ENCODE assay signal across 8 cellular contexts in genomic region chr16:29612381-29613306, GRCh38. TPM values are rescaled to one million over a fixed set of nuclear protein-coding genes. Genes with fewer than 3 reads are reported as not detected.
DNase-seq lines count a peak whose midpoint lies in the region; ATAC-seq and TF ChIP-seq lines count a peak whose summit lies in the region.
"Not testable (repeated sequence)": the region's sequence is repeated elsewhere in the genome, so short reads cannot be mapped to it uniquely, and the experiment has no call there.

No MANE protein-coding gene starts in this region.

- not testable (repeated sequence) for H3K9me3 Mint-ChIP-seq in activated naive CD4-positive, alpha-beta T cell treated with anti-CD3 and anti-CD28 coated beads for 36 hours

- ATAC-seq in GM19438 (IDR thresholded peaks at IDR 0.05; ENCODE audit: low read depth, unreplicated experiment) (peak; percentile 0), HG03280 (IDR thresholded peaks at IDR 0.05; ENCODE audit: unreplicated experiment) (peak; percentile 38), Panc1 (peak; percentile 6), lower lobe of right lung (peak; percentile 55 to 68)

- POLR2A ChIA-PET in Panc1 (lab: Charles Lee), result interaction anchor here (0.6 to 0.7 kb wide), 2 partner anchors 64 to 266 kb away, joined by 3 read pairs; no protein-coding TSS in a partner anchor

- not testable (repeated sequence) for H3K27me3 Mint-ChIP-seq in activated naive CD4-positive, alpha-beta T cell treated with anti-CD3 and anti-CD28 coated beads for 36 hours (ENCODE audit: low read depth)

- peaks cover 0 to 46% (median 35%) of the 10 kb centered on the region in 11 experiments; a peak in 18 of 22 replicates for H4K20me1 ChIP-seq in BLaER1 treated with 17β-estradiol and CSF1 and Interleukin-3, amounts not matched to agents 10 nM and 100 nM

- peak overlapping the region; percentile 64 to 83 (median 78) for H3K4me3 ChIP-seq in BLaER1 treated with 17β-estradiol and CSF1 and Interleukin-3, amounts not matched to agents 10 nM and 100 nM
- H3K4me3 ChIP-seq in Panc1 (ENCODE audit: low read depth in 2 of 2, low read length in 2 of 2) (peak overlapping the region; percentile 65 to 67), esophagus (ENCODE audit: low read depth in 1 of 2, low read length in 2 of 2) (peak overlapping the region; percentile 46 to 64), lower lobe of right lung (peak overlapping the region; percentile 66), skin epidermis (peak overlapping the region; percentile 37 to 84 (median 55))

- peak overlapping the region; percentile 75 to 92 (median 85); a peak in 21 of 22 replicates for H3K9ac ChIP-seq in BLaER1 treated with 17β-estradiol and CSF1 and Interleukin-3, amounts not matched to agents 10 nM and 100 nM

- peaks cover 25% of the 10 kb centered on the region for H3K36me3 Mint-ChIP-seq in activated naive CD4-positive, alpha-beta T cell treated with anti-CD3 and anti-CD28 coated beads for 36 hours (ENCODE audit: low read depth)

- peak overlapping the region; percentile 89 to 97 (median 94) for H3K4me2 ChIP-seq in BLaER1 treated with 17β-estradiol and CSF1 and Interleukin-3, amounts not matched to agents 10 nM and 100 nM

- H3K4me1 Mint-ChIP-seq in activated naive CD4-positive, alpha-beta T cell treated with anti-CD3 and anti-CD28 coated beads for 36 hours (ENCODE audit: low read depth), result peaks cover 16% of the 10 kb centered on the region

- in situ Hi-C loops in Panc1 (cut with HindIII; ENCODE audit: low pct_unique_long_range_greater_than_20kb, low sequenced_read_pairs), result not testable (repeated sequence)

- TF ChIP-seq CTCF in Panc1 (IDR thresholded peaks at IDR 0.05); lower lobe of right lung (IDR thresholded peaks at IDR 0.05): not testable (repeated sequence)

- 2 to 3% methylated on average over 32 to 45 of the region's 48 CpGs for WGBS in esophagus, 2 donors

- not testable (repeated sequence) for H3K9me3 ChIP-seq in BLaER1 treated with 17β-estradiol and CSF1 and Interleukin-3, amounts not matched to agents 10 nM and 100 nM (replicated peaks in 1 of 11); Panc1 (ENCODE audit: control insufficient read depth, insufficient read depth, low read depth, low read length); esophagus (ENCODE audit: control insufficient read depth in 2 of 2, insufficient read depth in 1 of 2, low read depth in 1 of 2, low read length in 1 of 2); lower lobe of right lung

- CTCF ChIA-PET in Panc1 (lab: Charles Lee), result not testable (repeated sequence)
- CTCF ChIA-PET in activated naive CD4-positive, alpha-beta T cell treated with anti-CD3 and anti-CD28 coated beads for 36 hours (lab: Charles Lee), result interaction anchor here (0.6 to 0.9 kb wide), 2 partner anchors 74 to 419 kb away, joined by 3 read pairs; no protein-coding TSS in a partner anchor

- H3K27ac ChIP-seq in BLaER1 treated with 17β-estradiol and CSF1 and Interleukin-3, amounts not matched to agents 10 nM and 100 nM, result peak overlapping the region in 10 of 11 experiments; percentile 66 to 90 (median 86); a peak in 20 of 22 replicates
- peak overlapping the region; percentile 65 for H3K27ac ChIP-seq in Panc1 (ENCODE audit: low read length)
- H3K27ac ChIP-seq in esophagus (ENCODE audit: low read depth in 2 of 2, low read length in 1 of 2), result peak overlapping the region in 1 of 2 donors; percentile 80
- H3K27ac ChIP-seq in lower lobe of right lung, result peak overlapping the region; percentile 31
- H3K27ac ChIP-seq in skin epidermis, result peak overlapping the region in 18 of 21 experiments; percentile 22 to 85 (median 70)

- H3K4me1 ChIP-seq in BLaER1 treated with 17β-estradiol and CSF1 and Interleukin-3, amounts not matched to agents 10 nM and 100 nM, result peaks cover 3 to 24% (median 17%) of the 10 kb centered on the region in 10 experiments; a peak in 19 of 20 replicates
- not testable (repeated sequence) for H3K4me1 ChIP-seq in Panc1 (ENCODE audit: control insufficient read depth, insufficient read depth, low read length); esophagus (ENCODE audit: control insufficient read depth in 2 of 2, insufficient read depth in 2 of 2, low read length in 1 of 2)
- H3K4me1 ChIP-seq in lower lobe of right lung, result peaks cover 12% of the 10 kb centered on the region

- H3K27ac Mint-ChIP-seq in activated naive CD4-positive, alpha-beta T cell treated with anti-CD3 and anti-CD28 coated beads for 36 hours, result peak overlapping the region; percentile 97

- H3K4me3 Mint-ChIP-seq in activated naive CD4-positive, alpha-beta T cell treated with anti-CD3 and anti-CD28 coated beads for 36 hours, result peak overlapping the region; percentile 93

- DNase-seq in Panc1 (ENCODE audit: low read depth, low spot score); lower lobe of right lung: not testable (repeated sequence)
- peak; percentile 59 for DNase-seq in activated naive CD4-positive, alpha-beta T cell treated with anti-CD3 and anti-CD28 coated beads for 36 hours

- intact Hi-C loops in Panc1 (cut with micrococcal nuclease; ENCODE audit: unreplicated experiment); lower lobe of right lung (cut with DNase I): not testable (repeated sequence)
- intact Hi-C loops in activated naive CD4-positive, alpha-beta T cell treated with anti-CD3 and anti-CD28 coated beads for 36 hours (cut with micrococcal nuclease), result loop anchor here (2.0 kb wide), 1 partner anchor 52 kb away; no protein-coding TSS in a partner anchor

- H3K36me3 ChIP-seq in BLaER1 treated with 17β-estradiol and CSF1 and Interleukin-3, amounts not matched to agents 10 nM and 100 nM; Panc1 (ENCODE audit: control insufficient read depth, insufficient read depth, low read length); esophagus (ENCODE audit: control insufficient read depth in 2 of 2, insufficient read depth in 2 of 2, low read length in 1 of 2); lower lobe of right lung: not testable (repeated sequence)

- not testable (repeated sequence) for BruUV-seq in Panc1 (replicated peaks; lab: Mats Ljungman, UMichigan)

- not testable (repeated sequence) for H3K27me3 ChIP-seq in BLaER1 treated with 17β-estradiol and CSF1 and Interleukin-3, amounts not matched to agents 10 nM and 100 nM; Panc1 (ENCODE audit: control insufficient read depth, insufficient read depth, low read length); esophagus (ENCODE audit: control insufficient read depth in 1 of 2, insufficient read depth in 2 of 2, low read length in 2 of 2); lower lobe of right lung (ENCODE audit: low read depth)

RNA-seq across cellular contexts. Expression of gene SPN, which starts 50.4 kb away (rescaled TPM):
- total RNA-seq in Panc1 (2021; ENCODE audit: unreplicated experiment) (1.3 TPM), lower lobe of right lung (109 TPM)
- 0.17 TPM for polyA plus RNA-seq in Panc1 (2012; ENCODE audit: insufficient read length)
- total RNA-seq in activated naive CD4-positive, alpha-beta T cell treated with anti-CD3 and anti-CD28 coated beads for 36 hours, result 10 to 100 TPM; 51.9 to 53.2 TPM
- polyA plus RNA-seq in esophagus, result 1 to 10 TPM; 1.1 to 1.5 TPM

Comparison
In these comparisons a context has a peak if more than half of its experiments do, and no peak if none do; other contexts are left out.
1. ATAC-seq: peak in every context shown above with its lines; median percentile 62 in lower lobe of right lung; 38 in HG03280; 6 in Panc1; 0 in GM19438.
2. RNA of gene SPN, which starts 50.4 kb away (total RNA-seq): 109 TPM in lower lobe of right lung (single experiment) and 51.9 to 53.2 TPM in activated naive CD4-positive, alpha-beta T cell treated with anti-CD3 and anti-CD28 coated beads for 36 hours; 1.3 TPM in Panc1 (single experiment); every median in the first group is over 10 times any median in the second.
3. Peak in every context shown above with its lines, with median percentiles within 50 percentile points of each other: H3K4me3 ChIP-seq.